Comparison of ENCODE assay signal across 1 cellular context in genomic region chr16:21554795-21555585, GRCh38.
TF ChIP-seq lines count a peak whose summit lies in the region.

No MANE protein-coding gene starts in this region.

TF ChIP-seq in HepG2, 621 proteins besides CTCF, POLR2A, EP300 and RAD21 (continued from another document and continues in another):
- TF ChIP-seq DMTF1 (CRISPR knock-in tag; IDR thresholded peaks at IDR 0.05), result peak; percentile 52; the same call in 1 of the 2 replicates
- TF ChIP-seq ZFP36L2 (CRISPR knock-in tag; IDR thresholded peaks at IDR 0.05), result peak; percentile 69; the same call in 1 of the 2 replicates
- peak; percentile 93 for TF ChIP-seq ELF1 (CRISPR knock-in tag; IDR thresholded peaks at IDR 0.05)
- no peak; the same call in 1 of the 2 replicates for TF ChIP-seq SNAPC4 (CRISPR knock-in tag; IDR thresholded peaks at IDR 0.05)
- peak; percentile 72 for TF ChIP-seq FOSL2 (CRISPR knock-in tag; IDR thresholded peaks at IDR 0.05)
- peak; percentile 81; the same call in 1 of the 2 replicates for TF ChIP-seq CREB3 (CRISPR knock-in tag; IDR thresholded peaks at IDR 0.05)
- TF ChIP-seq SYNCRIP (IDR thresholded peaks at IDR 0.05; ENCODE audit: insufficient read depth, low read depth, low read length), result no peak
- peak; percentile 88 for TF ChIP-seq ARID5B (CRISPR knock-in tag; IDR thresholded peaks at IDR 0.05)
- no peak; the same call in 1 of the 2 replicates for TF ChIP-seq TBP (CRISPR knock-in tag; IDR thresholded peaks at IDR 0.05)
- peak; percentile 96 for TF ChIP-seq TARDBP (CRISPR knock-in tag; IDR thresholded peaks at IDR 0.05)
- peak; percentile 78; the same call in 1 of the 2 replicates for TF ChIP-seq ZMAT3 (CRISPR knock-in tag; conservative IDR thresholded peaks at IDR 0.05)
- TF ChIP-seq PATZ1 (CRISPR knock-in tag; IDR thresholded peaks at IDR 0.05), result peak; percentile 82
- TF ChIP-seq ZNF629 (CRISPR knock-in tag; conservative IDR thresholded peaks at IDR 0.05), result peak; percentile 57
- 0 out of 2 replicates have a peak, but pooled peaks have one; percentile 35 for TF ChIP-seq GMEB2 (CRISPR knock-in tag; IDR thresholded peaks at IDR 0.05; ENCODE audit: low read depth)
- 0 out of 2 replicates have a peak, but pooled peaks have one; percentile 13 for TF ChIP-seq TRIM24 (CRISPR knock-in tag; IDR thresholded peaks at IDR 0.05)
- TF ChIP-seq KLF12 (CRISPR knock-in tag; IDR thresholded peaks at IDR 0.05; ENCODE audit: borderline replicate concordance), result peak; percentile 69; the same call in 1 of the 2 replicates
- TF ChIP-seq ZFX (CRISPR knock-in tag; IDR thresholded peaks at IDR 0.05; ENCODE audit: low read depth), result peak; percentile 87
- TF ChIP-seq SSRP1 (CRISPR knock-in tag; IDR thresholded peaks at IDR 0.05), result peak; percentile 90
- peak; percentile 67; the same call in 1 of the 2 replicates for TF ChIP-seq GMEB1 (CRISPR knock-in tag; IDR thresholded peaks at IDR 0.05; ENCODE audit: borderline replicate concordance)
- TF ChIP-seq ATAD3A (CRISPR knock-in tag; IDR thresholded peaks at IDR 0.05), result 0 out of 2 replicates have a peak, but pooled peaks have one; percentile 10
- no peak for TF ChIP-seq ZKSCAN5 (CRISPR knock-in tag; IDR thresholded peaks at IDR 0.05)
- TF ChIP-seq ZBTB3 (CRISPR knock-in tag; IDR thresholded peaks at IDR 0.05; ENCODE audit: borderline replicate concordance, low read depth), result 0 out of 2 replicates have a peak, but pooled peaks have one; percentile 56
- no peak for TF ChIP-seq PRMT3 (CRISPR knock-in tag; IDR thresholded peaks at IDR 0.05; ENCODE audit: borderline replicate concordance, low read depth)
- TF ChIP-seq SNRNP70 (IDR thresholded peaks at IDR 0.05; ENCODE audit: low read depth, low read length), result no peak
- peak; percentile 93; the same call in 1 of the 2 replicates for TF ChIP-seq ZNF33B (CRISPR knock-in tag; IDR thresholded peaks at IDR 0.05)
- 0 out of 2 replicates have a peak, but pooled peaks have one; percentile 42 for TF ChIP-seq ZNF777 (CRISPR knock-in tag; IDR thresholded peaks at IDR 0.05)
- peak; percentile 50; the same call in 1 of the 2 replicates for TF ChIP-seq ATF2 (CRISPR knock-in tag; IDR thresholded peaks at IDR 0.05)
- peak; percentile 19; the same call in 1 of the 2 replicates for TF ChIP-seq HHEX (CRISPR knock-in tag; IDR thresholded peaks at IDR 0.05)
- no peak for TF ChIP-seq TCF12 (IDR thresholded peaks at IDR 0.05)
- no peak for TF ChIP-seq TCF12 (CRISPR knock-in tag; IDR thresholded peaks at IDR 0.05)
- no peak for TF ChIP-seq ZNF570 (CRISPR knock-in tag; IDR thresholded peaks at IDR 0.05; ENCODE audit: borderline replicate concordance)
- no peak for TF ChIP-seq NPAS2 (CRISPR knock-in tag; IDR thresholded peaks at IDR 0.05; ENCODE audit: borderline replicate concordance)
- TF ChIP-seq ARNT (IDR thresholded peaks at IDR 0.05), result no peak
- TF ChIP-seq MNT (IDR thresholded peaks at IDR 0.05), result peak; percentile 57
